ENCODE assay signal across 2 cellular contexts in the genomic region with DNA sequence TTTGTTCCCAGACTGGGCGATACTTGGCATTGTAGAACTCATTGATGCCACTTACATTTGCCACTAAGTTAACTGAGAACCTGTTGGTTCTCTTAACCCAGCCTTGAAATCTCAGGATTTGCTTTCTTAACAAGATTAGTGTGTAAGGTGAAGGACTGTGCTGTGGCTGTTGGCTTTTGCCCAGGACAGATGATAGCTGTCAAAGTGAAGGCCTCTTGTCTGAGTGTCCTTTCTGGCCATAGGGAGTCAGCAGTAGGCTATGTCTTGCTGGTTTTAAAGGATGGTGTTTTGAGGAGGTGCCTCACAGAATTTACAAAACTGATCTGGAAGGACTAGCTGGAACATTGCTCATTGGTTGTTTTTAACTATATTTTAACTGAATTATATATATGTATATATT.
TF ChIP-seq lines count a peak whose summit lies in the region.

No MANE protein-coding gene starts in this region.

TF ChIP-seq in SK-N-SH, 30 proteins besides CTCF, POLR2A, EP300 and RAD21 (continued from another document):
- no peak for TF ChIP-seq PBX3 (IDR thresholded peaks at IDR 0.05)

TF ChIP-seq in SK-N-SH treated with all-trans-retinoic acid at 6 μM for 48 hours, 23 proteins besides CTCF, POLR2A, EP300 and RAD21 (continued from another document):
- no peak for TF ChIP-seq CSRNP3 (CRISPR knock-in tag; IDR thresholded peaks at IDR 0.05)
- TF ChIP-seq ZFP3 (CRISPR knock-in tag; IDR thresholded peaks at IDR 0.05), result no peak
- no peak for TF ChIP-seq ZNF70 (CRISPR knock-in tag; IDR thresholded peaks at IDR 0.05)
- no peak for TF ChIP-seq ZNF8 (CRISPR knock-in tag; IDR thresholded peaks at IDR 0.05)
- no peak for TF ChIP-seq GLIS3 (CRISPR knock-in tag; IDR thresholded peaks at IDR 0.05)
- TF ChIP-seq ZFP30 (CRISPR knock-in tag; IDR thresholded peaks at IDR 0.05), result no peak
- TF ChIP-seq PPARA (CRISPR knock-in tag; IDR thresholded peaks at IDR 0.05; ENCODE audit: borderline replicate concordance), result no peak
- TF ChIP-seq ISL1 (CRISPR knock-in tag; IDR thresholded peaks at IDR 0.05), result no peak
- no peak for TF ChIP-seq TOX (CRISPR knock-in tag; IDR thresholded peaks at IDR 0.05; ENCODE audit: borderline replicate concordance)
- no peak for TF ChIP-seq BACH2 (CRISPR knock-in tag; IDR thresholded peaks at IDR 0.05; ENCODE audit: borderline replicate concordance)
- TF ChIP-seq ZC3H10 (CRISPR knock-in tag; IDR thresholded peaks at IDR 0.05), result no peak
- TF ChIP-seq ZNF565 (CRISPR knock-in tag; conservative IDR thresholded peaks at IDR 0.05; ENCODE audit: low read depth), result no peak
- TF ChIP-seq SNAI2 (CRISPR knock-in tag; IDR thresholded peaks at IDR 0.05), result no peak
- no peak for TF ChIP-seq TCF4 (CRISPR knock-in tag; IDR thresholded peaks at IDR 0.05; ENCODE audit: borderline replicate concordance)
